In the genomic region with DNA sequence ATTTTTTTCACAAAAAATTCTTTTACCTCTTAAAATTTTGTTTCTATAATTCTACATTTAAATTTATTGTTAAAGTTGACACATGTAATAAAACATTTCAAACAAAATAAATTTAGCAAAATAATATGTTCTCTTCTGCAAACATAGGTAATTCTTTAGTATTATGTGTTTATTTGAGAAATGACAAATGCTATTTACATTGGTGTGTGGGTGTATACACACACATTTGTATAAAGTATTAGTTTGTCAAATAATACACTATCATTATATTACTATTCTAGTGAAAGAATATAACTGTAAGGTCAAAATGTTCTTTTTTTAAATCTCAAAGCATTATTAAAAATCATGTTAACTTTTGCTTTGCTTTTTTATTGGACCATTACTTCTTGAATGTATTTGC, we compare ENCODE assay signal across 19 cellular contexts.
"Had no signal": no experiment of that assay in that cellular context is flagged by ENCODE, and none has a peak within 500 bp of the region (broad histone marks: within the 10 kb centered on the region; RNA-seq: fewer than 3 reads in every experiment).

No MANE protein-coding gene starts in this region.

- H3K9ac ChIP-seq: SK-N-SH had no signal

- H3K9me2 ChIP-seq: SK-N-SH had no signal

- DNase-seq: KBM-7, NCI-H1092, NCI-H1105 treated with DMSO at 0.1 percent for 48 hours, NCI-H1417 treated with DMSO at 0.1 percent for 48 hours, NCI-H146, NCI-H187, NCI-H2029, NCI-H2081 treated with DMSO at 0.1 percent for 48 hours, NCI-H2171, NCI-H226, NCI-H446, NCI-H510A, NCI-H524 treated with DMSO at 0.1 percent for 48 hours, NCI-H69, NCI-H774, SHP77, SK-N-SH had no signal

- H3K27ac ChIP-seq: RWPE1 had no signal

- H3K4me2 ChIP-seq: SK-N-SH had no signal

- ATAC-seq: Panc1 had no signal
